Comparison of ENCODE assay signal across 24 cellular contexts in the genomic region with DNA sequence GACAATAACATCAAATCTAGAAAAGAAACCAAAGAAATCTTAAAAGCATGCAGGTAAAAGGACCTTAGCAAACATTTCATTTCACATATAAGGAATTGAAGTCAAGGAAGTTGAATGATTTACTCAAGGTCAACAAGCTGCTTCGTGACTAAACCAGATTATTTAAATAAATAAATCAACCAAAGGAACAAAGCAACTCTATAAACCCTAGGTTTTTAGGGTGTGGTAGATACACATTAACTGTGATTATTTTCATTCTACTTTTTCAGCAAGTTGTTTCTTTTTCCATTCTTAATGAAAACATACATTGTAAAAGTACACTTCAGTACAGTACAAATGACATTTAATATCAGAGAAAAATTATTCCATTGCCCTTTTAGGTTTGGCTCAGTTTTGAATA.
A peak's percentile ranks its signal among the peaks of the same experiment; 100 is the strongest.
DNase-seq lines count a peak whose midpoint lies in the region; ATAC-seq and TF ChIP-seq lines count a peak whose summit lies in the region.
"Had no signal": no experiment of that assay in that cellular context is flagged by ENCODE, and none has a peak within 500 bp of the region (broad histone marks: within the 10 kb centered on the region; RNA-seq: fewer than 3 reads in every experiment).

No MANE protein-coding gene starts in this region.

- no peak overlapping the region for H3K4me3 ChIP-seq in left lung
- H3K4me3 ChIP-seq: BLaER1, PC-9 had no signal

- no peak overlapping the region for H3K4me3 Mint-ChIP-seq in activated T-helper 17 cell treated with anti-CD3 and anti-CD28 coated beads, Interleukin-2, amount 50 U/mL, for 72 hours
- H3K4me3 Mint-ChIP-seq: CD4-positive, CD25-positive, alpha-beta regulatory T cell had no signal

- no peak overlapping the region for H3K27ac Mint-ChIP-seq in activated T-helper 17 cell treated with anti-CD3 and anti-CD28 coated beads, Interleukin-2, amount 50 U/mL, for 72 hours
- H3K27ac Mint-ChIP-seq: CD4-positive, CD25-positive, alpha-beta regulatory T cell had no signal

- no peaks in the 10 kb centered on the region for H3K36me3 ChIP-seq in left lung
- H3K36me3 ChIP-seq: BLaER1 had no signal

- no peaks in the 10 kb centered on the region for H3K27me3 Mint-ChIP-seq in activated T-helper 17 cell treated with anti-CD3 and anti-CD28 coated beads, Interleukin-2, amount 50 U/mL, for 72 hours
- H3K27me3 Mint-ChIP-seq: CD4-positive, CD25-positive, alpha-beta regulatory T cell had no signal

- no peaks in the 10 kb centered on the region for H3K9me3 Mint-ChIP-seq in activated T-helper 17 cell treated with anti-CD3 and anti-CD28 coated beads, Interleukin-2, amount 50 U/mL, for 72 hours

- no peaks in the 10 kb centered on the region for H3K9me3 ChIP-seq in left lung
- H3K9me3 ChIP-seq: BLaER1 had no signal

- H3K4me1 ChIP-seq in left lung, result no peaks in the 10 kb centered on the region
- H3K4me1 ChIP-seq: BLaER1 had no signal

- H3K27me3 ChIP-seq in left lung, result no peaks in the 10 kb centered on the region
- H3K27me3 ChIP-seq: BLaER1 had no signal

- H3K4me1 Mint-ChIP-seq in activated T-helper 17 cell treated with anti-CD3 and anti-CD28 coated beads, Interleukin-2, amount 50 U/mL, for 72 hours, result no peaks in the 10 kb centered on the region
- H3K4me1 Mint-ChIP-seq: CD4-positive, CD25-positive, alpha-beta regulatory T cell had no signal

- TF ChIP-seq CTCF in left lung (IDR thresholded peaks at IDR 0.05), result no peak

- ATAC-seq in left lung (peak; percentile 17), HG02852 (IDR thresholded peaks at IDR 0.05; ENCODE audit: unreplicated experiment) (no peak)
- no peak for ATAC-seq in activated T-helper 17 cell treated with anti-CD3 and anti-CD28 coated beads, Interleukin-2, amount 50 U/mL, for 72 hours (replicated peaks)
- ATAC-seq: Right ventricle myocardium inferior had no signal

- no peaks in the 10 kb centered on the region for H3K36me3 Mint-ChIP-seq in activated T-helper 17 cell treated with anti-CD3 and anti-CD28 coated beads, Interleukin-2, amount 50 U/mL, for 72 hours (ENCODE audit: low read depth)
- H3K36me3 Mint-ChIP-seq: CD4-positive, CD25-positive, alpha-beta regulatory T cell had no signal

- H3K27ac ChIP-seq in epithelial cell of prostate (no peak overlapping the region), left lung (no peak overlapping the region)
- H3K27ac ChIP-seq: BLaER1, HL-60, PC-9 had no signal

- DNase-seq in NCI-H748 treated with DMSO at 0.1 percent for 48 hours (lab: John Stamatoyannopoulos, UW), result peak; percentile 7
- DNase-seq in NCI-H748 (lab: John Stamatoyannopoulos, UW; ENCODE audit: unreplicated experiment), result no peak
- peak; percentile 1 for DNase-seq in epithelial cell of prostate (ENCODE audit: low read depth, low spot score)
- no peak for DNase-seq in left lung
- DNase-seq in KG1 (lab: John Stamatoyannopoulos, UW), result no peak
- DNase-seq: CD4-positive, CD25-positive, alpha-beta regulatory T cell; DND-41; HCEC 1CT; Karpas-422; NCI-H1092 treated with DMSO at 0.1 percent for 48 hours; NCI-H1436; NCI-H187; NCI-H2081 treated with DMSO at 0.1 percent for 48 hours; NCI-H2171; NCI-H226; NCI-H510A treated with DMSO at 0.1 percent for 48 hours; NCI-H774; NK-92 treated with Interleukin-12 subunit alpha and Interleukin-12 subunit beta, amount 100 ng/mL, for 24 hours; PC-9 had no signal

- intact Hi-C loops in left lung (cut with DNase I), result no loop called here

Comparison
In these comparisons a context has a peak if more than half of its experiments do, and no peak if none do; other contexts are left out.
1. DNase-seq: peak in NCI-H748 treated with DMSO at 0.1 percent for 48 hours (single experiment) and epithelial cell of prostate (single experiment); none in NCI-H748 (single experiment), left lung (0 of 2) and KG1 (single experiment).